9 cellular contexts compared by ENCODE assay signal in the genomic region with DNA sequence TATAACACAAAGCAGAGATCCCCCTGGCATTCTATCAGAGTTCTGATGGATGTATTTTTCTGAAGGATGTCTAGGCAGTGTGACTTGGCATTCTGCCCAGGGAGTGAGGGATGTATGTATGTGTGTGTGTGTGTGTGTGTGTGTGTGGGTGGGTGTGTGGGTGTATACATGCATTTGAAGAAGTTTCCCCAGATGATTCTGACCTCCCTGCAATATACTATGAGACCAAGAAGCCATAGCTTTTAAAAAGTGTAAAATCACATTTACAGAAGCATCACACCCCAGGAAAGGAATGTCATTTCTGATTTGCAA. TPM values are rescaled to one million over a fixed set of nuclear protein-coding genes. Genes with fewer than 3 reads are reported as not detected.
DNase-seq lines count a peak whose midpoint lies in the region; ATAC-seq and TF ChIP-seq lines count a peak whose summit lies in the region.
"Had no signal": no experiment of that assay in that cellular context is flagged by ENCODE, and none has a peak within 500 bp of the region (broad histone marks: within the 10 kb centered on the region; RNA-seq: fewer than 3 reads in every experiment).

No MANE protein-coding gene starts in this region.

- intact Hi-C loops in heart right ventricle (cut with DNase I): no loop called here

- no peaks in the 10 kb centered on the region for H3K36me3 Mint-ChIP-seq in glutamatergic neuron (ENCODE audit: unreplicated experiment)

- H3K9me3 Mint-ChIP-seq in glutamatergic neuron (ENCODE audit: unreplicated experiment): no peaks in the 10 kb centered on the region

- H3K36me3 ChIP-seq in heart right ventricle: no peaks in the 10 kb centered on the region
- no peaks in the 10 kb centered on the region for H3K36me3 ChIP-seq in gastroesophageal sphincter

- ATAC-seq in heart right ventricle (no peak), gastroesophageal sphincter (no peak)

- H3K9me3 ChIP-seq in heart right ventricle (no peaks in the 10 kb centered on the region), gastroesophageal sphincter (peaks cover 0 to under 1% (median 0%) of the 10 kb centered on the region in 3 donors)

- TF ChIP-seq POLR2A in gastroesophageal sphincter (IDR thresholded peaks at IDR 0.05): no peak

- H3K27me3 Mint-ChIP-seq in glutamatergic neuron (ENCODE audit: unreplicated experiment): no peaks in the 10 kb centered on the region

- H3K4me3 Mint-ChIP-seq in glutamatergic neuron (ENCODE audit: unreplicated experiment): no peak overlapping the region

- H3K4me1 ChIP-seq in heart right ventricle (no peaks in the 10 kb centered on the region), gastroesophageal sphincter (no peaks in the 10 kb centered on the region)
- H3K4me1 ChIP-seq: parathyroid adenoma had no signal

- TF ChIP-seq CTCF in glutamatergic neuron (IDR thresholded peaks at IDR 0.05; ENCODE audit: partially characterized antibody, unreplicated experiment) (no peak), heart right ventricle (IDR thresholded peaks at IDR 0.05) (no peak), gastroesophageal sphincter (IDR thresholded peaks at IDR 0.05) (no peak)

- no peaks in the 10 kb centered on the region for H3K27me3 ChIP-seq in heart right ventricle
- no peaks in the 10 kb centered on the region for H3K27me3 ChIP-seq in gastroesophageal sphincter

- no peak overlapping the region for H3K27ac ChIP-seq in heart right ventricle
- no peak overlapping the region for H3K27ac ChIP-seq in gastroesophageal sphincter
- H3K27ac ChIP-seq: parathyroid adenoma had no signal

- H3K4me3 ChIP-seq in heart right ventricle (no peak overlapping the region), gastroesophageal sphincter (no peak overlapping the region)

- TF ChIP-seq EP300 in gastroesophageal sphincter (IDR thresholded peaks at IDR 0.05): no peak

- no peaks in the 10 kb centered on the region for H3K4me1 Mint-ChIP-seq in glutamatergic neuron (ENCODE audit: low read depth, unreplicated experiment)

- H3K27ac Mint-ChIP-seq in glutamatergic neuron (ENCODE audit: unreplicated experiment): no peak overlapping the region

- DNase-seq in NCI-H2196 (lab: John Stamatoyannopoulos, UW; ENCODE audit: unreplicated experiment): peak; percentile 25
- no peak for DNase-seq in NCI-H2196 treated with DMSO at 0.1 percent for 48 hours (lab: John Stamatoyannopoulos, UW; ENCODE audit: unreplicated experiment)
- DNase-seq in NCI-H2227 (lab: John Stamatoyannopoulos, UW; ENCODE audit: unreplicated experiment): peak; percentile 85
- DNase-seq in brain pericyte (ENCODE audit: low read depth, low spot score): peak; percentile 37
- peak; percentile 51 for DNase-seq in stimulated activated CD4-positive, alpha-beta T cell treated with anti-CD3 and anti-CD28 coated beads, Interleukin-2, amount 100 ng/mL, for 4 hours (ENCODE audit: low read depth)
- no peak for DNase-seq in glutamatergic neuron
- no peak for DNase-seq in heart right ventricle

RNA-seq across cellular contexts. Expression of gene NAP1L1, which starts 59.7 kb away (rescaled TPM):
- total RNA-seq in glutamatergic neuron (ENCODE audit: unreplicated experiment) (635 TPM), heart right ventricle (100 to 1,000 TPM; 224 to 363 (median 264) TPM), gastroesophageal sphincter (100 to 1,000 TPM; 329 to 486 (median 395) TPM)
- 100 to 1,000 TPM; 164 to 196 TPM for polyA plus RNA-seq in heart right ventricle

Comparison
In these comparisons a context has a peak if more than half of its experiments do, and no peak if none do; other contexts are left out.
1. DNase-seq: peak in NCI-H2196 (single experiment), NCI-H2227 (single experiment), brain pericyte (single experiment) and stimulated activated CD4-positive, alpha-beta T cell treated with anti-CD3 and anti-CD28 coated beads, Interleukin-2, amount 100 ng/mL, for 4 hours (single experiment); none in NCI-H2196 treated with DMSO at 0.1 percent for 48 hours (single experiment), glutamatergic neuron (single experiment) and heart right ventricle (0 of 2).